Comparison of ENCODE assay signal across 1 cellular context in the genomic region with DNA sequence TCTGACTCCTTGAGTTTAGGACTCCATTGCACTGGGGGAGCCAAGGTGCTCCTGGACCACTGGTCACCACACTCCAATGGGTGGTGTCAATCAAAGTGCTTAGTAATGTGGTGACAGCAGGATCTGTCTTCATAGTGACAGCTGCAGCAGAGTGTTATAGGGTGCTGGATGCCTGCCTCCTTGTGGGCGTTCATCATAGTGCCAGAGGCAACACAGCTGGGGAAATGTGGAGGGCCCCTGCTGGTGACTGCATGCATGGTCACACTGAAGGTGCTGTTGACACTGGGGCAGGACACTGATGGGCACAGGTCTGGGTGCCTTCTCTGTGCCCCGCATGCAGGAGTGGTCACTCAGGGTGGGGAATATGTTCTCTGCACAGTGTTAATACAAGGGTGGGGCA.
TF ChIP-seq lines count a peak whose summit lies in the region.

No MANE protein-coding gene starts in this region.

TF ChIP-seq in GM23338, 12 proteins besides CTCF, POLR2A, EP300 and RAD21 (continued from another document):
- TF ChIP-seq, protein P1, sequence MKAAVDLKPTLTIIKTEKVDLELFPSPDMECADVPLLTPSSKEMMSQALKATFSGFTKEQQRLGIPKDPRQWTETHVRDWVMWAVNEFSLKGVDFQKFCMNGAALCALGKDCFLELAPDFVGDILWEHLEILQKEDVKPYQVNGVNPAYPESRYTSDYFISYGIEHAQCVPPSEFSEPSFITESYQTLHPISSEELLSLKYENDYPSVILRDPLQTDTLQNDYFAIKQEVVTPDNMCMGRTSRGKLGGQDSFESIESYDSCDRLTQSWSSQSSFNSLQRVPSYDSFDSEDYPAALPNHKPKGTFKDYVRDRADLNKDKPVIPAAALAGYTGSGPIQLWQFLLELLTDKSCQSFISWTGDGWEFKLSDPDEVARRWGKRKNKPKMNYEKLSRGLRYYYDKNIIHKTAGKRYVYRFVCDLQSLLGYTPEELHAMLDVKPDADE (IDR thresholded peaks at IDR 0.05): no peak
- TF ChIP-seq ZNF114 (CRISPR knock-in tag; IDR thresholded peaks at IDR 0.05) (no peak), REST (IDR thresholded peaks at IDR 0.05; ENCODE audit: unreplicated experiment) (no peak), EZH2 (IDR thresholded peaks at IDR 0.05; ENCODE audit: low read depth, unreplicated experiment) (no peak), POLR2AphosphoS5 (IDR thresholded peaks at IDR 0.05; ENCODE audit: low read depth) (no peak)
TF ChIP-seq in GM23338: peak in this region for 0.
